In the genomic region with DNA sequence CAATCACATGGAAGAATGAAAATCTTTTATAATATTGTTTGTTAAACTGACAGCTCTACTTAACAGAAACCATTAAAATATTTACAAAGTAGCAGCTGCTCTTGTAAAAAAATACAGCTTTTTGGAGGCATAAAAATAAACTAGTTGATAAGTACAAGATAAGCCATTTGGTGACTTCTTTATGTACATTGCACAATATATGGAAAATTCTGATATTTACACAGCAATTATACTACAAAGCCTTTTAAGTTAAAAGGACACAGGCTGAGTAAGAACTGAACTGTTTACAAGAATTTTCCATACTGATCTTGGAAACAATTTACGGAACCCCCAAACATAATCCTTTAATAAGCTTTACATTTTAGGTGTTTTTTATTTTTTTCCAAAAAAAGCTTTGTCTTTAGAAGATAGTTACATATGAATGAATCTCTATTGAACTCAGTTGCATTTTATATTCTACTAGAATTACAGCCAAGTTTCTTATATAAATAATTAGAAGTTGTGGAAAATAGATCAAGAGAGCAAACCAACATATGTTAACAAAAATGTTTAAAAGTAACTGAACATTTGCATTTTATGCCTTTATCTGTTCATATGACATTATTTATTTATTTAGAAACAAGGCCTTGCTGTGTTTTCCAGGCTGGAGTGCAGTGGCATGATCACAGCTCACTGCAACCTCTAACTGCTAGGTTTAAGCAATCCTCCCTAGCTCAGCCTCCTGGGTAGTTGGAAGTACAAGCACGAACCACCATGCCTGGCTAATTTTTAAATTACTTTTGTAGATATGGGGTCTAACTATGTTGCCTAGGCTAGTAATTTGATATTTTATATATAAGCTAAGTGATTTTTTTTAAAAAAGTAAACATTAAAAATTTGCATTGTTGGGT, we compare ENCODE assay signal across 1 cellular context.
A peak's percentile ranks its signal among the peaks of the same experiment; 100 is the strongest.
TF ChIP-seq lines count a peak whose summit lies in the region.

No MANE protein-coding gene starts in this region.

TF ChIP-seq in HepG2, 621 proteins besides CTCF, POLR2A, EP300 and RAD21 (continued from another document and continues in another):
- TF ChIP-seq ZNF260 (CRISPR knock-in tag; IDR thresholded peaks at IDR 0.05; ENCODE audit: borderline replicate concordance, low read depth): no peak
- peak; percentile 63; the same call in 1 of the 2 replicates for TF ChIP-seq NR2C2 (CRISPR knock-in tag; IDR thresholded peaks at IDR 0.05; ENCODE audit: borderline replicate concordance)
- no peak for TF ChIP-seq ATRX (CRISPR knock-in tag; IDR thresholded peaks at IDR 0.05; ENCODE audit: borderline replicate concordance)
- TF ChIP-seq, protein P1, sequence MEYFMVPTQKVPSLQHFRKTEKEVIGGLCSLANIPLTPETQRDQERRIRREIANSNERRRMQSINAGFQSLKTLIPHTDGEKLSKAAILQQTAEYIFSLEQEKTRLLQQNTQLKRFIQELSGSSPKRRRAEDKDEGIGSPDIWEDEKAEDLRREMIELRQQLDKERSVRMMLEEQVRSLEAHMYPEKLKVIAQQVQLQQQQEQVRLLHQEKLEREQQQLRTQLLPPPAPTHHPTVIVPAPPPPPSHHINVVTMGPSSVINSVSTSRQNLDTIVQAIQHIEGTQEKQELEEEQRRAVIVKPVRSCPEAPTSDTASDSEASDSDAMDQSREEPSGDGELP (IDR thresholded peaks at IDR 0.05; ENCODE audit: borderline replicate concordance, low read depth): peak; percentile 91
- TF ChIP-seq, protein P2, sequence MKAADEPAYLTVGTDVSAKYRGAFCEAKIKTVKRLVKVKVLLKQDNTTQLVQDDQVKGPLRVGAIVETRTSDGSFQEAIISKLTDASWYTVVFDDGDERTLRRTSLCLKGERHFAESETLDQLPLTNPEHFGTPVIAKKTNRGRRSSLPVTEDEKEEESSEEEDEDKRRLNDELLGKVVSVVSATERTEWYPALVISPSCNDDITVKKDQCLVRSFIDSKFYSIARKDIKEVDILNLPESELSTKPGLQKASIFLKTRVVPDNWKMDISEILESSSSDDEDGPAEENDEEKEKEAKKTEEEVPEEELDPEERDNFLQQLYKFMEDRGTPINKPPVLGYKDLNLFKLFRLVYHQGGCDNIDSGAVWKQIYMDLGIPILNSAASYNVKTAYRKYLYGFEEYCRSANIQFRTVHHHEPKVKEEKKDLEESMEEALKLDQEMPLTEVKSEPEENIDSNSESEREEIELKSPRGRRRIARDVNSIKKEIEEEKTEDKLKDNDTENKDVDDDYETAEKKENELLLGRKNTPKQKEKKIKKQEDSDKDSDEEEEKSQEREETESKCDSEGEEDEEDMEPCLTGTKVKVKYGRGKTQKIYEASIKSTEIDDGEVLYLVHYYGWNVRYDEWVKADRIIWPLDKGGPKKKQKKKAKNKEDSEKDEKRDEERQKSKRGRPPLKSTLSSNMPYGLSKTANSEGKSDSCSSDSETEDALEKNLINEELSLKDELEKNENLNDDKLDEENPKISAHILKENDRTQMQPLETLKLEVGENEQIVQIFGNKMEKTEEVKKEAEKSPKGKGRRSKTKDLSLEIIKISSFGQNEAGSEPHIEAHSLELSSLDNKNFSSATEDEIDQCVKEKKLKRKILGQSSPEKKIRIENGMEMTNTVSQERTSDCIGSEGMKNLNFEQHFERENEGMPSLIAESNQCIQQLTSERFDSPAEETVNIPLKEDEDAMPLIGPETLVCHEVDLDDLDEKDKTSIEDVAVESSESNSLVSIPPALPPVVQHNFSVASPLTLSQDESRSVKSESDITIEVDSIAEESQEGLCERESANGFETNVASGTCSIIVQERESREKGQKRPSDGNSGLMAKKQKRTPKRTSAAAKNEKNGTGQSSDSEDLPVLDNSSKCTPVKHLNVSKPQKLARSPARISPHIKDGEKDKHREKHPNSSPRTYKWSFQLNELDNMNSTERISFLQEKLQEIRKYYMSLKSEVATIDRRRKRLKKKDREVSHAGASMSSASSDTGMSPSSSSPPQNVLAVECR (CRISPR knock-in tag; IDR thresholded peaks at IDR 0.05; ENCODE audit: borderline replicate concordance): no peak
- no peak for TF ChIP-seq ZNF598 (CRISPR knock-in tag; IDR thresholded peaks at IDR 0.05; ENCODE audit: borderline replicate concordance)
- TF ChIP-seq, protein P3, sequence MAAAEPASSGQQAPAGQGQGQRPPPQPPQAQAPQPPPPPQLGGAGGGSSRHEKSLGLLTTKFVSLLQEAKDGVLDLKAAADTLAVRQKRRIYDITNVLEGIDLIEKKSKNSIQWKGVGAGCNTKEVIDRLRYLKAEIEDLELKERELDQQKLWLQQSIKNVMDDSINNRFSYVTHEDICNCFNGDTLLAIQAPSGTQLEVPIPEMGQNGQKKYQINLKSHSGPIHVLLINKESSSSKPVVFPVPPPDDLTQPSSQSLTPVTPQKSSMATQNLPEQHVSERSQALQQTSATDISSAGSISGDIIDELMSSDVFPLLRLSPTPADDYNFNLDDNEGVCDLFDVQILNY (CRISPR knock-in tag; conservative IDR thresholded peaks at IDR 0.05): no peak
- no peak for TF ChIP-seq NR3C1 (CRISPR knock-in tag; IDR thresholded peaks at IDR 0.05)
- no peak; the same call in 1 of the 2 replicates for TF ChIP-seq ELF1 (CRISPR knock-in tag; IDR thresholded peaks at IDR 0.05)
- TF ChIP-seq, protein P4, sequence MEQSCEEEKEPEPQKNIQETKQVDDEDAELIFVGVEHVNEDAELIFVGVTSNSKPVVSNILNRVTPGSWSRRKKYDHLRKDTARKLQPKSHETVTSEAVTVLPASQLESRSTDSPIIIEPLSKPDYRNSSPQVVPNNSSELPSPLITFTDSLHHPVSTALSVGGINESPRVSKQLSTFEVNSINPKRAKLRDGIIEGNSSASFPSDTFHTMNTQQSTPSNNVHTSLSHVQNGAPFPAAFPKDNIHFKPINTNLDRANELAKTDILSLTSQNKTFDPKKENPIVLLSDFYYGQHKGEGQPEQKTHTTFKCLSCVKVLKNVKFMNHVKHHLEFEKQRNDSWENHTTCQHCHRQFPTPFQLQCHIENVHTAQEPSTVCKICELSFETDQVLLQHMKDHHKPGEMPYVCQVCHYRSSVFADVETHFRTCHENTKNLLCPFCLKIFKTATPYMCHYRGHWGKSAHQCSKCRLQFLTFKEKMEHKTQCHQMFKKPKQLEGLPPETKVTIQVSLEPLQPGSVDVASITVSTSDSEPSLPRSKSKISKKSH (CRISPR knock-in tag; IDR thresholded peaks at IDR 0.05; ENCODE audit: borderline replicate concordance): no peak
- TF ChIP-seq FOSL2 (CRISPR knock-in tag; IDR thresholded peaks at IDR 0.05): peak; percentile 60; the same call in 1 of the 2 replicates
- TF ChIP-seq ZFY (CRISPR knock-in tag; IDR thresholded peaks at IDR 0.05): peak; percentile 62
- no peak for TF ChIP-seq ZNF777 (CRISPR knock-in tag; IDR thresholded peaks at IDR 0.05)
- TF ChIP-seq TSC22D2 (CRISPR knock-in tag; IDR thresholded peaks at IDR 0.05; ENCODE audit: borderline replicate concordance): no peak
- TF ChIP-seq POLR2AphosphoS5 (IDR thresholded peaks at IDR 0.05; ENCODE audit: low read depth, low read length): peak; percentile 35; the same call in 1 of the 2 replicates
- TF ChIP-seq, protein P5, sequence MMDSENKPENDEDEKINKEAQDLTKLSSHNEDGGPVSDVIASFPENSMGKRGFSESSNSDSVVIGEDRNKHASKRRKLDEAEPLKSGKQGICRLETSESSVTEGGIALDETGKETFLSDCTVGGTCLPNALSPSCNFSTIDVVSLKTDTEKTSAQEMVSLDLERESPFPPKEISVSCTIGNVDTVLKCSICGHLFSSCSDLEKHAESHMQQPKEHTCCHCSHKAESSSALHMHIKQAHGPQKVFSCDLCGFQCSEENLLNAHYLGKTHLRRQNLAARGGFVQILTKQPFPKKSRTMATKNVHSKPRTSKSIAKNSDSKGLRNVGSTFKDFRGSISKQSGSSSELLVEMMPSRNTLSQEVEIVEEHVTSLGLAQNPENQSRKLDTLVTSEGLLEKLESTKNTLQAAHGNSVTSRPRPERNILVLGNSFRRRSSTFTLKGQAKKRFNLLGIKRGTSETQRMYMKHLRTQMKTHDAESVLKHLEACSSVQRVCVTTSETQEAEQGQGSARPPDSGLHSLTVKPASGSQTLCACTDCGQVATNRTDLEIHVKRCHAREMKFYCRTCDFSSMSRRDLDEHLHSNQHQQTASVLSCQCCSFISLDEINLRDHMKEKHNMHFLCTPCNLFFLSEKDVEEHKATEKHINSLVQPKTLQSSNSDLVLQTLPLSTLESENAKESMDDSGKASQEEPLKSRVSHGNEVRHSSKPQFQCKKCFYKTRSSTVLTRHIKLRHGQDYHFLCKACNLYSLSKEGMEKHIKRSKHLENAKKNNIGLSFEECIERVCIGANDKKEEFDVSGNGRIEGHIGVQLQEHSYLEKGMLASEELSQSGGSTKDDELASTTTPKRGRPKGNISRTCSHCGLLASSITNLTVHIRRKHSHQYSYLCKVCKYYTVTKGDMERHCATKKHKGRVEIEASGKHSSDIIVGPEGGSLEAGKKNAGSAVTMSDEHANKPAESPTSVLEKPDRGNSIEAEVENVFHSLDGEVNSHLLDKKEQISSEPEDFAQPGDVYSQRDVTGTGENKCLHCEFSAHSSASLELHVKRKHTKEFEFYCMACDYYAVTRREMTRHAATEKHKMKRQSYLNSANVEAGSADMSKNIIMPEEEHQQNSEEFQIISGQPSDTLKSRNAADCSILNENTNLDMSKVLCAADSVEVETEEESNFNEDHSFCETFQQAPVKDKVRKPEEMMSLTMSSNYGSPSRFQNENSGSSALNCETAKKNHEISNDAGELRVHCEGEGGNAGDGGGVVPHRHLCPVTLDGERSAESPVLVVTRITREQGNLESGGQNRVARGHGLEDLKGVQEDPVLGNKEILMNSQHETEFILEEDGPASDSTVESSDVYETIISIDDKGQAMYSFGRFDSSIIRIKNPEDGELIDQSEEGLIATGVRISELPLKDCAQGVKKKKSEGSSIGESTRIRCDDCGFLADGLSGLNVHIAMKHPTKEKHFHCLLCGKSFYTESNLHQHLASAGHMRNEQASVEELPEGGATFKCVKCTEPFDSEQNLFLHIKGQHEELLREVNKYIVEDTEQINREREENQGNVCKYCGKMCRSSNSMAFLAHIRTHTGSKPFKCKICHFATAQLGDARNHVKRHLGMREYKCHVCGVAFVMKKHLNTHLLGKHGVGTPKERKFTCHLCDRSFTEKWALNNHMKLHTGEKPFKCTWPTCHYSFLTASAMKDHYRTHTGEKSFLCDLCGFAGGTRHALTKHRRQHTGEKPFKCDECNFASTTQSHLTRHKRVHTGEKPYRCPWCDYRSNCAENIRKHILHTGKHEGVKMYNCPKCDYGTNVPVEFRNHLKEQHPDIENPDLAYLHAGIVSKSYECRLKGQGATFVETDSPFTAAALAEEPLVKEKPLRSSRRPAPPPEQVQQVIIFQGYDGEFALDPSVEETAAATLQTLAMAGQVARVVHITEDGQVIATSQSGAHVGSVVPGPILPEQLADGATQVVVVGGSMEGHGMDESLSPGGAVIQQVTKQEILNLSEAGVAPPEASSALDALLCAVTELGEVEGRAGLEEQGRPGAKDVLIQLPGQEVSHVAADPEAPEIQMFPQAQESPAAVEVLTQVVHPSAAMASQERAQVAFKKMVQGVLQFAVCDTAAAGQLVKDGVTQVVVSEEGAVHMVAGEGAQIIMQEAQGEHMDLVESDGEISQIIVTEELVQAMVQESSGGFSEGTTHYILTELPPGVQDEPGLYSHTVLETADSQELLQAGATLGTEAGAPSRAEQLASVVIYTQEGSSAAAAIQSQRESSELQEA (CRISPR knock-in tag; IDR thresholded peaks at IDR 0.05; ENCODE audit: not compliant biosample characterization): no peak
- TF ChIP-seq, protein P6, sequence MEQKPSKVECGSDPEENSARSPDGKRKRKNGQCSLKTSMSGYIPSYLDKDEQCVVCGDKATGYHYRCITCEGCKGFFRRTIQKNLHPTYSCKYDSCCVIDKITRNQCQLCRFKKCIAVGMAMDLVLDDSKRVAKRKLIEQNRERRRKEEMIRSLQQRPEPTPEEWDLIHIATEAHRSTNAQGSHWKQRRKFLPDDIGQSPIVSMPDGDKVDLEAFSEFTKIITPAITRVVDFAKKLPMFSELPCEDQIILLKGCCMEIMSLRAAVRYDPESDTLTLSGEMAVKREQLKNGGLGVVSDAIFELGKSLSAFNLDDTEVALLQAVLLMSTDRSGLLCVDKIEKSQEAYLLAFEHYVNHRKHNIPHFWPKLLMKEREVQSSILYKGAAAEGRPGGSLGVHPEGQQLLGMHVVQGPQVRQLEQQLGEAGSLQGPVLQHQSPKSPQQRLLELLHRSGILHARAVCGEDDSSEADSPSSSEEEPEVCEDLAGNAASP (CRISPR knock-in tag; IDR thresholded peaks at IDR 0.05; ENCODE audit: borderline replicate concordance): peak; percentile 90; the same call in 1 of the 2 replicates
- TF ChIP-seq GABPA (IDR thresholded peaks at IDR 0.05; ENCODE audit: low read depth, low read length): no peak
- peak; percentile 27; the same call in 1 of the 2 replicates for TF ChIP-seq GABPA (CRISPR knock-in tag; IDR thresholded peaks at IDR 0.05; ENCODE audit: low read depth)
- TF ChIP-seq MED8 (CRISPR knock-in tag; IDR thresholded peaks at IDR 0.05; ENCODE audit: insufficient replicate concordance): peak; percentile 45
- TF ChIP-seq, protein P7, sequence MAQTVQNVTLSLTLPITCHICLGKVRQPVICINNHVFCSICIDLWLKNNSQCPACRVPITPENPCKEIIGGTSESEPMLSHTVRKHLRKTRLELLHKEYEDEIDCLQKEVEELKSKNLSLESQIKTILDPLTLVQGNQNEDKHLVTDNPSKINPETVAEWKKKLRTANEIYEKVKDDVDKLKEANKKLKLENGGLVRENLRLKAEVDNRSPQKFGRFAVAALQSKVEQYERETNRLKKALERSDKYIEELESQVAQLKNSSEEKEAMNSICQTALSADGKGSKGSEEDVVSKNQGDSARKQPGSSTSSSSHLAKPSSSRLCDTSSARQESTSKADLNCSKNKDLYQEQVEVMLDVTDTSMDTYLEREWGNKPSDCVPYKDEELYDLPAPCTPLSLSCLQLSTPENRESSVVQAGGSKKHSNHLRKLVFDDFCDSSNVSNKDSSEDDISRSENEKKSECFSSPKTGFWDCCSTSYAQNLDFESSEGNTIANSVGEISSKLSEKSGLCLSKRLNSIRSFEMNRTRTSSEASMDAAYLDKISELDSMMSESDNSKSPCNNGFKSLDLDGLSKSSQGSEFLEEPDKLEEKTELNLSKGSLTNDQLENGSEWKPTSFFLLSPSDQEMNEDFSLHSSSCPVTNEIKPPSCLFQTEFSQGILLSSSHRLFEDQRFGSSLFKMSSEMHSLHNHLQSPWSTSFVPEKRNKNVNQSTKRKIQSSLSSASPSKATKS (CRISPR knock-in tag; IDR thresholded peaks at IDR 0.05): no peak
- TF ChIP-seq, protein P8, sequence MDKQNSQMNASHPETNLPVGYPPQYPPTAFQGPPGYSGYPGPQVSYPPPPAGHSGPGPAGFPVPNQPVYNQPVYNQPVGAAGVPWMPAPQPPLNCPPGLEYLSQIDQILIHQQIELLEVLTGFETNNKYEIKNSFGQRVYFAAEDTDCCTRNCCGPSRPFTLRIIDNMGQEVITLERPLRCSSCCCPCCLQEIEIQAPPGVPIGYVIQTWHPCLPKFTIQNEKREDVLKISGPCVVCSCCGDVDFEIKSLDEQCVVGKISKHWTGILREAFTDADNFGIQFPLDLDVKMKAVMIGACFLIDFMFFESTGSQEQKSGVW (CRISPR knock-in tag; IDR thresholded peaks at IDR 0.05; ENCODE audit: borderline replicate concordance): no peak
- TF ChIP-seq ZKSCAN8 (CRISPR knock-in tag; IDR thresholded peaks at IDR 0.05; ENCODE audit: borderline replicate concordance): peak; percentile 83
- TF ChIP-seq ZNF34 (CRISPR knock-in tag; IDR thresholded peaks at IDR 0.05; ENCODE audit: borderline replicate concordance): no peak
- peak; percentile 70; the same call in 1 of the 2 replicates for TF ChIP-seq THAP11 (CRISPR knock-in tag; IDR thresholded peaks at IDR 0.05)
- TF ChIP-seq TCF7L2 (IDR thresholded peaks at IDR 0.05; ENCODE audit: low read depth, low read length): peak; percentile 99
